Comparison of ENCODE assay signal across 1 cellular context in the genomic region with DNA sequence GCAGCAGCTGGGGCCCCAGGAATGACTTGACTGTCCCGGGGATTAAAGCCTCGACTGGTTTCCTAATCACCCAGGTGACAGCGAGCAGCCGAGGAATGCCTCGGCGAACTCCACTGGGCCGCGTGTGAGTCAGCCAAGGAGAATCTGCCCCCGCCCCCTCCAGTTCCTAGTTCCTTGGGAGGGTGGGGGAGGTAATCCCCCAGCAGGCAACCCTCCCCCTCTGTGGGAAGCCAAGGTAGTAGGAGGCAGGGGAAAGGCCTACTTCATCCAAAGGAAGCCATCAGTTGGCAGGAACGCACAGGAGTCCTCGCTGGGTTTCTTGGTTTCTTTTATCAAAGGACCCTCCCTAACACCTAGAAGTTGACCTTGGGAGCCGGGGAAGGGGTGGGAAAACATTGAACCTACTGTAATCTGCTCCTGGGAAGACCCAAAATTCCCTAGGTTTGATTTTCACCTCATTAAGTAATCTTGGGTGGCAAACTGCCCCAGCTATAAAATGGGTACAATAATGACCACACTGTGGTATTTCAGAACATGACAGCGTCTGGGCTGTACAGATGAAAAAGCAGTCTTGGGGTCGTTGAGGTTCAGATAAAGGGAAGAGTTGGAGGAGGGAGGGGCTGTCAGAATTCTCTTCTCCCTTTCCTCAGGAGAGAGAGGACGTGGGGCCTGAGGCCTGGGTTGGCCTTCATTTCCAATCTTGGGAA.
A peak's percentile ranks its signal among the peaks of the same experiment; 100 is the strongest.
TF ChIP-seq lines count a peak whose summit lies in the region.

No MANE protein-coding gene starts in this region.

TF ChIP-seq in K562, 482 proteins besides CTCF, POLR2A, EP300 and RAD21 (continued from another document):
- TF ChIP-seq FOXP4 (CRISPR knock-in tag; IDR thresholded peaks at IDR 0.05; ENCODE audit: borderline replicate concordance) (peak; percentile 37; the same call in 1 of the 2 replicates), POLR3A (IDR thresholded peaks at IDR 0.05; ENCODE audit: borderline replicate concordance, extremely low read depth, insufficient read depth, insufficient read length) (no peak), CREBBP (IDR thresholded peaks at IDR 0.05; ENCODE audit: low read depth, low read length) (no peak), GTF2B (IDR thresholded peaks at IDR 0.05; ENCODE audit: extremely low read depth, insufficient read length) (no peak), ARID2 (IDR thresholded peaks at IDR 0.05) (no peak), TOE1 (IDR thresholded peaks at IDR 0.05; ENCODE audit: borderline replicate concordance) (no peak), TOE1 (CRISPR knock-in tag; IDR thresholded peaks at IDR 0.05; ENCODE audit: borderline replicate concordance, low read depth) (no peak), SMARCA5 (IDR thresholded peaks at IDR 0.05) (no peak), ETV5 (CRISPR knock-in tag; IDR thresholded peaks at IDR 0.05; ENCODE audit: low read depth) (0 out of 2 replicates have a peak, but pooled peaks have one; percentile 29), MAZ (CRISPR knock-in tag; conservative IDR thresholded peaks at IDR 0.05 in 1 of 2, IDR thresholded peaks at IDR 0.05 in 1 of 2) (peak in 1 of 2 experiments; percentile 82; a peak in 2 of 4 replicates), EGR1 (conservative IDR thresholded peaks at IDR 0.05) (peak; percentile 87), ZEB2 (IDR thresholded peaks at IDR 0.05) (no peak), FOXK2 (conservative IDR thresholded peaks at IDR 0.05 in 1 of 2, IDR thresholded peaks at IDR 0.05 in 1 of 2; ENCODE audit: low read depth in 2 of 2) (no peak), DIDO1 (tag; IDR thresholded peaks at IDR 0.05; ENCODE audit: low read depth) (no peak)
- TF ChIP-seq, protein P1, sequence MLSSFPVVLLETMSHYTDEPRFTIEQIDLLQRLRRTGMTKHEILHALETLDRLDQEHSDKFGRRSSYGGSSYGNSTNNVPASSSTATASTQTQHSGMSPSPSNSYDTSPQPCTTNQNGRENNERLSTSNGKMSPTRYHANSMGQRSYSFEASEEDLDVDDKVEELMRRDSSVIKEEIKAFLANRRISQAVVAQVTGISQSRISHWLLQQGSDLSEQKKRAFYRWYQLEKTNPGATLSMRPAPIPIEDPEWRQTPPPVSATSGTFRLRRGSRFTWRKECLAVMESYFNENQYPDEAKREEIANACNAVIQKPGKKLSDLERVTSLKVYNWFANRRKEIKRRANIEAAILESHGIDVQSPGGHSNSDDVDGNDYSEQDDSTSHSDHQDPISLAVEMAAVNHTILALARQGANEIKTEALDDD (IDR thresholded peaks at IDR 0.05) = peak; percentile 25; the same call in 1 of the 2 replicates
- TF ChIP-seq, protein P2, sequence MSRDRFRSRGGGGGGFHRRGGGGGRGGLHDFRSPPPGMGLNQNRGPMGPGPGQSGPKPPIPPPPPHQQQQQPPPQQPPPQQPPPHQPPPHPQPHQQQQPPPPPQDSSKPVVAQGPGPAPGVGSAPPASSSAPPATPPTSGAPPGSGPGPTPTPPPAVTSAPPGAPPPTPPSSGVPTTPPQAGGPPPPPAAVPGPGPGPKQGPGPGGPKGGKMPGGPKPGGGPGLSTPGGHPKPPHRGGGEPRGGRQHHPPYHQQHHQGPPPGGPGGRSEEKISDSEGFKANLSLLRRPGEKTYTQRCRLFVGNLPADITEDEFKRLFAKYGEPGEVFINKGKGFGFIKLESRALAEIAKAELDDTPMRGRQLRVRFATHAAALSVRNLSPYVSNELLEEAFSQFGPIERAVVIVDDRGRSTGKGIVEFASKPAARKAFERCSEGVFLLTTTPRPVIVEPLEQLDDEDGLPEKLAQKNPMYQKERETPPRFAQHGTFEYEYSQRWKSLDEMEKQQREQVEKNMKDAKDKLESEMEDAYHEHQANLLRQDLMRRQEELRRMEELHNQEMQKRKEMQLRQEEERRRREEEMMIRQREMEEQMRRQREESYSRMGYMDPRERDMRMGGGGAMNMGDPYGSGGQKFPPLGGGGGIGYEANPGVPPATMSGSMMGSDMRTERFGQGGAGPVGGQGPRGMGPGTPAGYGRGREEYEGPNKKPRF (IDR thresholded peaks at IDR 0.05; ENCODE audit: low read depth, low read length) = no peak
